Comparison of ENCODE assay signal across 1 cellular context in genomic region chr5:34553544-34553943, GRCh38.
TF ChIP-seq lines count a peak whose summit lies in the region.

No MANE protein-coding gene starts in this region.

TF ChIP-seq in K562, 482 proteins besides CTCF, POLR2A, EP300 and RAD21 (continued from another document and continues in another):
- no peak for TF ChIP-seq ZFP91 (CRISPR knock-in tag; IDR thresholded peaks at IDR 0.05)
- TF ChIP-seq SMAD1 (IDR thresholded peaks at IDR 0.05; ENCODE audit: low read depth, low read length, partially characterized antibody): no peak
- no peak for TF ChIP-seq KDM4B (IDR thresholded peaks at IDR 0.05; ENCODE audit: borderline replicate concordance in 2 of 2, low read depth in 1 of 2)
- TF ChIP-seq ZNF586 (CRISPR knock-in tag; conservative IDR thresholded peaks at IDR 0.05): no peak
- TF ChIP-seq BRD9 (IDR thresholded peaks at IDR 0.05; ENCODE audit: low read depth, partially characterized antibody): no peak
- TF ChIP-seq ZNF212 (CRISPR knock-in tag; IDR thresholded peaks at IDR 0.05): no peak
- TF ChIP-seq ELF2 (CRISPR knock-in tag; IDR thresholded peaks at IDR 0.05): no peak
- no peak for TF ChIP-seq ZZZ3 (IDR thresholded peaks at IDR 0.05)
- TF ChIP-seq KDM1A (IDR thresholded peaks at IDR 0.05): peak; percentile 75 to 85; a peak in 3 of 4 replicates
- TF ChIP-seq THRAP3 (IDR thresholded peaks at IDR 0.05; ENCODE audit: borderline replicate concordance): no peak
- TF ChIP-seq TAF1 (IDR thresholded peaks at IDR 0.05; ENCODE audit: control insufficient read depth, extremely low read depth, insufficient read depth, low read length, severe bottlenecking): no peak
- TF ChIP-seq ILF3 (IDR thresholded peaks at IDR 0.05; ENCODE audit: borderline replicate concordance): no peak
- no peak for TF ChIP-seq ELF4 (CRISPR knock-in tag; IDR thresholded peaks at IDR 0.05)
- TF ChIP-seq POLR2B (IDR thresholded peaks at IDR 0.05; ENCODE audit: low read depth, partially characterized antibody): no peak
- no peak for TF ChIP-seq FOXO4 (CRISPR knock-in tag; IDR thresholded peaks at IDR 0.05)
- TF ChIP-seq SRSF1 (IDR thresholded peaks at IDR 0.05; ENCODE audit: low read depth, low read length): no peak
- TF ChIP-seq, protein P1, sequence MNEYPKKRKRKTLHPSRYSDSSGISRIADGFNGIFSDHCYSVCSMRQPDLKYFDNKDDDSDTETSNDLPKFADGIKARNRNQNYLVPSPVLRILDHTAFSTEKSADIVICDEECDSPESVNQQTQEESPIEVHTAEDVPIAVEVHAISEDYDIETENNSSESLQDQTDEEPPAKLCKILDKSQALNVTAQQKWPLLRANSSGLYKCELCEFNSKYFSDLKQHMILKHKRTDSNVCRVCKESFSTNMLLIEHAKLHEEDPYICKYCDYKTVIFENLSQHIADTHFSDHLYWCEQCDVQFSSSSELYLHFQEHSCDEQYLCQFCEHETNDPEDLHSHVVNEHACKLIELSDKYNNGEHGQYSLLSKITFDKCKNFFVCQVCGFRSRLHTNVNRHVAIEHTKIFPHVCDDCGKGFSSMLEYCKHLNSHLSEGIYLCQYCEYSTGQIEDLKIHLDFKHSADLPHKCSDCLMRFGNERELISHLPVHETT (CRISPR knock-in tag; conservative IDR thresholded peaks at IDR 0.05 in 1 of 2, IDR thresholded peaks at IDR 0.05 in 1 of 2): no peak
- TF ChIP-seq, protein P2, sequence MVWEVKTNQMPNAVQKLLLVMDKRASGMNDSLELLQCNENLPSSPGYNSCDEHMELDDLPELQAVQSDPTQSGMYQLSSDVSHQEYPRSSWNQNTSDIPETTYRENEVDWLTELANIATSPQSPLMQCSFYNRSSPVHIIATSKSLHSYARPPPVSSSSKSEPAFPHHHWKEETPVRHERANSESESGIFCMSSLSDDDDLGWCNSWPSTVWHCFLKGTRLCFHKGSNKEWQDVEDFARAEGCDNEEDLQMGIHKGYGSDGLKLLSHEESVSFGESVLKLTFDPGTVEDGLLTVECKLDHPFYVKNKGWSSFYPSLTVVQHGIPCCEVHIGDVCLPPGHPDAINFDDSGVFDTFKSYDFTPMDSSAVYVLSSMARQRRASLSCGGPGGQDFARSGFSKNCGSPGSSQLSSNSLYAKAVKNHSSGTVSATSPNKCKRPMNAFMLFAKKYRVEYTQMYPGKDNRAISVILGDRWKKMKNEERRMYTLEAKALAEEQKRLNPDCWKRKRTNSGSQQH (CRISPR knock-in tag; IDR thresholded peaks at IDR 0.05): no peak
- no peak for TF ChIP-seq XRCC5 (IDR thresholded peaks at IDR 0.05; ENCODE audit: low read depth, low read length)
- peak; percentile 67; the same call in 1 of the 2 replicates for TF ChIP-seq POLR2AphosphoS5 (IDR thresholded peaks at IDR 0.05; ENCODE audit: control insufficient read depth, insufficient read depth, low read depth, low read length)
- no peak for TF ChIP-seq ZFP30 (CRISPR knock-in tag; IDR thresholded peaks at IDR 0.05; ENCODE audit: borderline replicate concordance)
- TF ChIP-seq, protein P3, sequence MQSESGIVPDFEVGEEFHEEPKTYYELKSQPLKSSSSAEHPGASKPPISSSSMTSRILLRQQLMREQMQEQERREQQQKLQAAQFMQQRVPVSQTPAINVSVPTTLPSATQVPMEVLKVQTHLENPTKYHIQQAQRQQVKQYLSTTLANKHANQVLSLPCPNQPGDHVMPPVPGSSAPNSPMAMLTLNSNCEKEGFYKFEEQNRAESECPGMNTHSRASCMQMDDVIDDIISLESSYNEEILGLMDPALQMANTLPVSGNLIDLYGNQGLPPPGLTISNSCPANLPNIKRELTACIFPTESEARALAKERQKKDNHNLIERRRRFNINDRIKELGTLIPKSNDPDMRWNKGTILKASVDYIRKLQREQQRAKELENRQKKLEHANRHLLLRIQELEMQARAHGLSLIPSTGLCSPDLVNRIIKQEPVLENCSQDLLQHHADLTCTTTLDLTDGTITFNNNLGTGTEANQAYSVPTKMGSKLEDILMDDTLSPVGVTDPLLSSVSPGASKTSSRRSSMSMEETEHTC (IDR thresholded peaks at IDR 0.05): no peak
- TF ChIP-seq KDM2B (CRISPR knock-in tag; IDR thresholded peaks at IDR 0.05): no peak
- TF ChIP-seq BDP1 (IDR thresholded peaks at IDR 0.05; ENCODE audit: insufficient read depth, insufficient read length): no peak
- TF ChIP-seq ARID3A (IDR thresholded peaks at IDR 0.05; ENCODE audit: borderline replicate concordance, low read depth, low read length): peak; percentile 66
- no peak for TF ChIP-seq CEBPB (tag; IDR thresholded peaks at IDR 0.05)
- TF ChIP-seq ZC3H4 (CRISPR knock-in tag; IDR thresholded peaks at IDR 0.05; ENCODE audit: borderline replicate concordance): no peak
- no peak for TF ChIP-seq BACH1 (tag; IDR thresholded peaks at IDR 0.05)
- TF ChIP-seq, protein P4, sequence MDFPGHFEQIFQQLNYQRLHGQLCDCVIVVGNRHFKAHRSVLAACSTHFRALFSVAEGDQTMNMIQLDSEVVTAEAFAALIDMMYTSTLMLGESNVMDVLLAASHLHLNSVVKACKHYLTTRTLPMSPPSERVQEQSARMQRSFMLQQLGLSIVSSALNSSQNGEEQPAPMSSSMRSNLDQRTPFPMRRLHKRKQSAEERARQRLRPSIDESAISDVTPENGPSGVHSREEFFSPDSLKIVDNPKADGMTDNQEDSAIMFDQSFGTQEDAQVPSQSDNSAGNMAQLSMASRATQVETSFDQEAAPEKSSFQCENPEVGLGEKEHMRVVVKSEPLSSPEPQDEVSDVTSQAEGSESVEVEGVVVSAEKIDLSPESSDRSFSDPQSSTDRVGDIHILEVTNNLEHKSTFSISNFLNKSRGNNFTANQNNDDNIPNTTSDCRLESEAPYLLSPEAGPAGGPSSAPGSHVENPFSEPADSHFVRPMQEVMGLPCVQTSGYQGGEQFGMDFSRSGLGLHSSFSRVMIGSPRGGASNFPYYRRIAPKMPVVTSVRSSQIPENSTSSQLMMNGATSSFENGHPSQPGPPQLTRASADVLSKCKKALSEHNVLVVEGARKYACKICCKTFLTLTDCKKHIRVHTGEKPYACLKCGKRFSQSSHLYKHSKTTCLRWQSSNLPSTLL (IDR thresholded peaks at IDR 0.05): no peak
- TF ChIP-seq, protein P5, sequence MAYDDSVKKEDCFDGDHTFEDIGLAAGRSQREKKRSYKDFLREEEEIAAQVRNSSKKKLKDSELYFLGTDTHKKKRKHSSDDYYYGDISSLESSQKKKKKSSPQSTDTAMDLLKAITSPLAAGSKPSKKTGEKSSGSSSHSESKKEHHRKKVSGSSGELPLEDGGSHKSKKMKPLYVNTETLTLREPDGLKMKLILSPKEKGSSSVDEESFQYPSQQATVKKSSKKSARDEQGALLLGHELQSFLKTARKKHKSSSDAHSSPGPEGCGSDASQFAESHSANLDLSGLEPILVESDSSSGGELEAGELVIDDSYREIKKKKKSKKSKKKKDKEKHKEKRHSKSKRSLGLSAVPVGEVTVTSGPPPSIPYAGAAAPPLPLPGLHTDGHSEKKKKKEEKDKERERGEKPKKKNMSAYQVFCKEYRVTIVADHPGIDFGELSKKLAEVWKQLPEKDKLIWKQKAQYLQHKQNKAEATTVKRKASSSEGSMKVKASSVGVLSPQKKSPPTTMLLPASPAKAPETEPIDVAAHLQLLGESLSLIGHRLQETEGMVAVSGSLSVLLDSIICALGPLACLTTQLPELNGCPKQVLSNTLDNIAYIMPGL (CRISPR knock-in tag; IDR thresholded peaks at IDR 0.05): no peak
- peak; percentile 75; the same call in 1 of the 2 replicates for TF ChIP-seq GATAD2A (IDR thresholded peaks at IDR 0.05)
- TF ChIP-seq RUNX1 (IDR thresholded peaks at IDR 0.05; ENCODE audit: low read depth): no peak
- TF ChIP-seq MTA3 (IDR thresholded peaks at IDR 0.05; ENCODE audit: borderline replicate concordance): no peak
- no peak for TF ChIP-seq ZNF830 (CRISPR knock-in tag; IDR thresholded peaks at IDR 0.05)
- no peak for TF ChIP-seq GABPB1 (CRISPR knock-in tag; IDR thresholded peaks at IDR 0.05)
- TF ChIP-seq KLF6 (CRISPR knock-in tag; IDR thresholded peaks at IDR 0.05; ENCODE audit: borderline replicate concordance): no peak
- TF ChIP-seq RB1 (IDR thresholded peaks at IDR 0.05; ENCODE audit: low read depth): no peak
- TF ChIP-seq PKNOX1 (IDR thresholded peaks at IDR 0.05): no peak
- no peak for TF ChIP-seq JUN (IDR thresholded peaks at IDR 0.05; ENCODE audit: borderline replicate concordance, low read depth, low read length)
- no peak for TF ChIP-seq JUN (CRISPR knock-in tag; IDR thresholded peaks at IDR 0.05; ENCODE audit: borderline replicate concordance)
- peak; percentile 42; the same call in 1 of the 2 replicates for TF ChIP-seq MYC (IDR thresholded peaks at IDR 0.05; ENCODE audit: low read depth, low read length)
- no peak for TF ChIP-seq MYC (CRISPR knock-in tag; IDR thresholded peaks at IDR 0.05; ENCODE audit: borderline replicate concordance, low read depth)
- TF ChIP-seq RNF219 (CRISPR knock-in tag; IDR thresholded peaks at IDR 0.05): no peak
- no peak; the same call in 1 of the 2 replicates for TF ChIP-seq BCOR (IDR thresholded peaks at IDR 0.05)
- peak; percentile 85 for TF ChIP-seq TEAD4 (IDR thresholded peaks at IDR 0.05; ENCODE audit: low read length)
- TF ChIP-seq TEAD4 (CRISPR knock-in tag; IDR thresholded peaks at IDR 0.05; ENCODE audit: borderline replicate concordance): no peak
- TF ChIP-seq ZNF165 (CRISPR knock-in tag; IDR thresholded peaks at IDR 0.05; ENCODE audit: borderline replicate concordance): no peak
- TF ChIP-seq KHSRP (IDR thresholded peaks at IDR 0.05): no peak
- peak; percentile 76; the same call in 1 of the 2 replicates for TF ChIP-seq KLF16 (IDR thresholded peaks at IDR 0.05)
- TF ChIP-seq ZFP1 (CRISPR knock-in tag; IDR thresholded peaks at IDR 0.05): no peak
- peak; percentile 63; the same call in 1 of the 2 replicates for TF ChIP-seq MAFG (tag; conservative IDR thresholded peaks at IDR 0.05)
